18 cellular contexts compared by ENCODE assay signal in the genomic region with DNA sequence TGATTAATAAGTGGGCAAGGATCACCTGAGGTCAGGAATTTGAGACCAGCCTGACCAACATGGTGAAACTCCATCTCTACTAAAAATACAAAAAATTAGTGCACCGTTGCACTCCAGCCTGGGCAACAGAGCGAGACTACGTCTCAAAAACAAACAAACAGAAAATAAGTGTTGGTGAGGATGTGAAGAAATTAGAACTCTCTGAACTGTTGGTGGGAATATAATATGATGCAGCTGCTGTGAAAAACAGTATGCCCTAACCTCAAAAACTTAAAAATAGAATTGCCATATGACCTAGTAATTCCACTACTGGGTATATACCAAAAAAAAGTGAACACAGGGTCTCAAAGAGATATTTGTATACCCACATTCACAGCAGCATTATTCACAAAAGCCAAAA. TPM values are rescaled to one million over a fixed set of nuclear protein-coding genes. Genes with fewer than 3 reads are reported as not detected.
A peak's percentile ranks its signal among the peaks of the same experiment; 100 is the strongest.
DNase-seq lines count a peak whose midpoint lies in the region; ATAC-seq and TF ChIP-seq lines count a peak whose summit lies in the region.
"Had no signal": no experiment of that assay in that cellular context is flagged by ENCODE, and none has a peak within 500 bp of the region (broad histone marks: within the 10 kb centered on the region; RNA-seq: fewer than 3 reads in every experiment).

No MANE protein-coding gene starts in this region.

- CTCF ChIA-PET in HCT116 (lab: Charles Lee) = no interaction called here

- no peak for TF ChIP-seq CTCF in HCT116 (IDR thresholded peaks at IDR 0.05 in 2 of 3, conservative IDR thresholded peaks at IDR 0.05 in 1 of 3; ENCODE audit: borderline replicate concordance in 1 of 3, insufficient read depth in 1 of 3, low read depth in 2 of 3, low read length in 2 of 3)

- peak overlapping the region; percentile 18 for H3K27ac Mint-ChIP-seq in activated CD4-positive, alpha-beta T cell treated with anti-CD3 and anti-CD28 coated beads, Interleukin-2, amount 10 ng/mL, durations not matched to agents 24 days and 14 days
- no peak overlapping the region for H3K27ac Mint-ChIP-seq in activated T-helper 17 cell treated with anti-CD3 and anti-CD28 coated beads, Interleukin-2, amount 50 U/mL, for 72 hours
- no peak overlapping the region for H3K27ac Mint-ChIP-seq in stimulated activated naive B cell treated with anti-CD40 and anti-IgM and Interleukin-4, amounts not matched to agents 10 μg/mL and 1 μg/mL and 100 μg/mL, for 72 hours

- RAD21 ChIA-PET in HCT116 (lab: Charles Lee; ENCODE audit: low non-redundant PET in 1 of 2, low total read pairs in 2 of 2, uncharacterized antibody in 2 of 2, unreplicated experiment in 2 of 2) = no interaction called here

- peak overlapping the region; percentile 84 for H3K27ac ChIP-seq in HCT116 (ENCODE audit: low read depth, low read length)
- H3K27ac ChIP-seq: A549, cardiac muscle cell, testis had no signal

- peaks cover 36% of the 10 kb centered on the region for H3K4me1 Mint-ChIP-seq in activated CD4-positive, alpha-beta T cell treated with anti-CD3 and anti-CD28 coated beads, Interleukin-2, amount 10 ng/mL, durations not matched to agents 24 days and 14 days
- peaks cover 35% of the 10 kb centered on the region for H3K4me1 Mint-ChIP-seq in activated T-helper 17 cell treated with anti-CD3 and anti-CD28 coated beads, Interleukin-2, amount 50 U/mL, for 72 hours
- peaks cover 32 to 76% of the 10 kb centered on the region in 2 donors for H3K4me1 Mint-ChIP-seq in stimulated activated naive B cell treated with anti-CD40 and anti-IgM and Interleukin-4, amounts not matched to agents 10 μg/mL and 1 μg/mL and 100 μg/mL, for 72 hours

- H3K36me3 ChIP-seq in HCT116 (ENCODE audit: control insufficient read depth in 1 of 2, insufficient read depth in 2 of 2, low read length in 2 of 2) = no peaks in the 10 kb centered on the region
- H3K36me3 ChIP-seq: cardiac muscle cell had no signal

- no peak overlapping the region for H3K4me3 ChIP-seq in HCT116 (replicated peaks in 1 of 2; ENCODE audit: low read depth in 1 of 2, low read length in 2 of 2)
- H3K4me3 ChIP-seq: A549, cardiac muscle cell, testis had no signal

- POLR2A ChIA-PET in HCT116 (lab: Charles Lee) = no interaction called here

- no peaks in the 10 kb centered on the region for H3K9me2 ChIP-seq in HCT116 (ENCODE audit: insufficient read depth)

- peaks cover 92% of the 10 kb centered on the region for H3K79me2 ChIP-seq in HCT116 (ENCODE audit: insufficient read depth, low read length)

- peaks cover 86 to 95% of the 10 kb centered on the region in 2 experiments for H3K4me1 ChIP-seq in HCT116 (ENCODE audit: control insufficient read depth in 1 of 2, insufficient read depth in 2 of 2, low read length in 2 of 2)
- H3K4me1 ChIP-seq: testis had no signal

- H3K9me3 ChIP-seq in HCT116 (ENCODE audit: control insufficient read depth in 1 of 2, insufficient read depth in 1 of 2, low read depth in 1 of 2, low read length in 2 of 2) = no peaks in the 10 kb centered on the region
- H3K9me3 ChIP-seq: A549, testis had no signal

- H3K9me3 Mint-ChIP-seq in activated CD4-positive, alpha-beta T cell treated with anti-CD3 and anti-CD28 coated beads, Interleukin-2, amount 10 ng/mL, durations not matched to agents 24 days and 14 days = no peaks in the 10 kb centered on the region
- no peaks in the 10 kb centered on the region for H3K9me3 Mint-ChIP-seq in activated T-helper 17 cell treated with anti-CD3 and anti-CD28 coated beads, Interleukin-2, amount 50 U/mL, for 72 hours
- no peaks in the 10 kb centered on the region for H3K9me3 Mint-ChIP-seq in stimulated activated naive B cell treated with anti-CD40 and anti-IgM and Interleukin-4, amounts not matched to agents 10 μg/mL and 1 μg/mL and 100 μg/mL, for 72 hours
- H3K9me3 Mint-ChIP-seq: IgD-negative memory B cell had no signal

- no peak overlapping the region for H2AFZ ChIP-seq in HCT116 (ENCODE audit: low read depth, low read length, poor library complexity, severe bottlenecking)

- no peak for DNase-seq in activated CD4-positive, alpha-beta T cell treated with anti-CD3 and anti-CD28 coated beads, Interleukin-2, amount 10 ng/mL, durations not matched to agents 24 days and 14 days
- DNase-seq in activated CD4-positive, alpha-beta T cell treated with anti-CD3 and anti-CD28 coated beads for 1 hour = no peak
- DNase-seq in HCT116 (ENCODE audit: low read depth, low spot score) (no peak), GOT3 (lab: John Stamatoyannopoulos, UW) (no peak)
- DNase-seq in stimulated activated naive B cell treated with anti-CD40 and anti-IgM and Interleukin-4, amounts not matched to agents 10 μg/mL and 1 μg/mL and 100 μg/mL, for 72 hours = no peak
- DNase-seq in stimulated activated naive CD4-positive, alpha-beta T cell treated with Interleukin-2 at 50 U/mL for 16 hours (lab: John Stamatoyannopoulos, UW) = no peak
- DNase-seq: activated T-cell treated with anti-CD3 and anti-CD28 coated beads, Interleukin-2, amount 50 U/mL, for 1 hour; DMS153; mammary epithelial cell; NCI-H2081 treated with DMSO at 0.1 percent for 48 hours; stimulated activated CD4-positive, alpha-beta T cell treated with anti-CD3 and anti-CD28 coated beads, Interleukin-4, amount 100 ng/mL, for 1 hour; testis had no signal

- no peak overlapping the region for H3K4me3 Mint-ChIP-seq in activated CD4-positive, alpha-beta T cell treated with anti-CD3 and anti-CD28 coated beads, Interleukin-2, amount 10 ng/mL, durations not matched to agents 24 days and 14 days
- H3K4me3 Mint-ChIP-seq in activated T-helper 17 cell treated with anti-CD3 and anti-CD28 coated beads, Interleukin-2, amount 50 U/mL, for 72 hours = peak overlapping the region; percentile 32
- H3K4me3 Mint-ChIP-seq in stimulated activated naive B cell treated with anti-CD40 and anti-IgM and Interleukin-4, amounts not matched to agents 10 μg/mL and 1 μg/mL and 100 μg/mL, for 72 hours = peak overlapping the region in 1 of 2 donors; percentile 44

- H3K36me3 Mint-ChIP-seq in activated CD4-positive, alpha-beta T cell treated with anti-CD3 and anti-CD28 coated beads, Interleukin-2, amount 10 ng/mL, durations not matched to agents 24 days and 14 days (ENCODE audit: low read depth) = peaks cover 10% of the 10 kb centered on the region
- peaks cover 8% of the 10 kb centered on the region for H3K36me3 Mint-ChIP-seq in activated T-helper 17 cell treated with anti-CD3 and anti-CD28 coated beads, Interleukin-2, amount 50 U/mL, for 72 hours (ENCODE audit: low read depth)
- peaks cover 9 to 21% of the 10 kb centered on the region in 2 donors for H3K36me3 Mint-ChIP-seq in stimulated activated naive B cell treated with anti-CD40 and anti-IgM and Interleukin-4, amounts not matched to agents 10 μg/mL and 1 μg/mL and 100 μg/mL, for 72 hours

- TF ChIP-seq RAD21 in HCT116 (IDR thresholded peaks at IDR 0.05; ENCODE audit: low read depth) = no peak

- H3K9ac ChIP-seq in HCT116 (ENCODE audit: low read length) = peak overlapping the region; percentile 2; the same call in 1 of the 2 replicates

- ATAC-seq in HCT116 (no peak), HG03196 (IDR thresholded peaks at IDR 0.05; ENCODE audit: unreplicated experiment) (no peak)
- ATAC-seq in activated T-helper 17 cell treated with anti-CD3 and anti-CD28 coated beads, Interleukin-2, amount 50 U/mL, for 72 hours (replicated peaks) = no peak
- peak; percentile 52 to 60 for ATAC-seq in stimulated activated naive B cell treated with anti-CD40 and anti-IgM and Interleukin-4, amounts not matched to agents 10 μg/mL and 1 μg/mL and 100 μg/mL, for 72 hours (replicated peaks)
- ATAC-seq: A549, Panc1 had no signal

- peak overlapping the region; percentile 60 for H3K4me2 ChIP-seq in HCT116 (ENCODE audit: low read length)
- H3K4me2 ChIP-seq: A549 had no signal

- peaks cover 5% of the 10 kb centered on the region; the same call in 1 of the 2 replicates for H4K20me1 ChIP-seq in HCT116 (ENCODE audit: insufficient read depth)

- H3K27me3 Mint-ChIP-seq in activated CD4-positive, alpha-beta T cell treated with anti-CD3 and anti-CD28 coated beads, Interleukin-2, amount 10 ng/mL, durations not matched to agents 24 days and 14 days = no peaks in the 10 kb centered on the region
- H3K27me3 Mint-ChIP-seq in activated T-helper 17 cell treated with anti-CD3 and anti-CD28 coated beads, Interleukin-2, amount 50 U/mL, for 72 hours = no peaks in the 10 kb centered on the region
- no peaks in the 10 kb centered on the region for H3K27me3 Mint-ChIP-seq in stimulated activated naive B cell treated with anti-CD40 and anti-IgM and Interleukin-4, amounts not matched to agents 10 μg/mL and 1 μg/mL and 100 μg/mL, for 72 hours
- H3K27me3 Mint-ChIP-seq: IgD-negative memory B cell had no signal

- no peak for TF ChIP-seq POLR2A in HCT116 (IDR thresholded peaks at IDR 0.05; ENCODE audit: borderline replicate concordance, extremely low read depth, insufficient read depth, insufficient read length)

- BruUV-seq in HCT116 (replicated peaks; lab: Mats Ljungman, UMichigan) = no TSS peak

- intact Hi-C loops in activated CD4-positive, alpha-beta T cell treated with anti-CD3 and anti-CD28 coated beads, Interleukin-2, amount 10 ng/mL, durations not matched to agents 24 days and 14 days (cut with micrococcal nuclease) = no loop called here
- intact Hi-C loops in HCT116 (cut with micrococcal nuclease) = no loop called here

- H3K27me3 ChIP-seq in HCT116 (ENCODE audit: insufficient read depth, low read length) = no peaks in the 10 kb centered on the region
- H3K27me3 ChIP-seq: cardiac muscle cell, testis had no signal

TF ChIP-seq in HCT116, 20 proteins besides CTCF, POLR2A, EP300 and RAD21:
- no peak for TF ChIP-seq EGR1 (IDR thresholded peaks at IDR 0.05; ENCODE audit: low read depth)
- TF ChIP-seq SP1 (IDR thresholded peaks at IDR 0.05; ENCODE audit: low read depth) = 0 out of 2 replicates have a peak, but pooled peaks have one; percentile 3
- TF ChIP-seq TCF7L2 (IDR thresholded peaks at IDR 0.05; ENCODE audit: borderline replicate concordance, extremely low read depth, insufficient read depth, insufficient read length) = no peak

RNA-seq across cellular contexts. Expression of a gene that starts 26.1 kb away (rescaled TPM):
- 64.1 and 64.7 TPM in 2 replicates for total RNA-seq in activated CD4-positive, alpha-beta T cell treated with anti-CD3 and anti-CD28 coated beads, Interleukin-2, amount 10 ng/mL, durations not matched to agents 24 days and 14 days
- 237 TPM for total RNA-seq in HCT116 (2021; ENCODE audit: unreplicated experiment)
- polyA plus RNA-seq in HCT116 (2012) = 152 and 162 TPM in 2 replicates
- 10 to 100 TPM; 62.6 to 74.1 TPM for total RNA-seq in activated T-helper 17 cell treated with anti-CD3 and anti-CD28 coated beads, Interleukin-2, amount 50 U/mL, for 72 hours

Comparison
In these comparisons a context has a peak if more than half of its experiments do, and no peak if none do; other contexts are left out.
1. ATAC-seq: peak in stimulated activated naive B cell treated with anti-CD40 and anti-IgM and Interleukin-4, amounts not matched to agents 10 μg/mL and 1 μg/mL and 100 μg/mL, for 72 hours (2 of 2); none in HCT116 (single experiment), activated T-helper 17 cell treated with anti-CD3 and anti-CD28 coated beads, Interleukin-2, amount 50 U/mL, for 72 hours (single experiment) and HG03196 (single experiment).